17 cellular contexts compared by ENCODE assay signal in genomic region chr7:101625076-101625914, GRCh38. TPM values are rescaled to one million over a fixed set of nuclear protein-coding genes. Genes with fewer than 3 reads are reported as not detected.
A peak's percentile ranks its signal among the peaks of the same experiment; 100 is the strongest.
DNase-seq lines count a peak whose midpoint lies in the region; ATAC-seq and TF ChIP-seq lines count a peak whose summit lies in the region.
"Had no signal": no experiment of that assay in that cellular context is flagged by ENCODE, and none has a peak within 500 bp of the region (broad histone marks: within the 10 kb centered on the region; RNA-seq: fewer than 3 reads in every experiment).

No MANE protein-coding gene starts in this region.

- H3K4me1 ChIP-seq in A673 (ENCODE audit: insufficient read depth, low read length, poor library complexity, severe bottlenecking): peaks cover 22% of the 10 kb centered on the region
- H3K4me1 ChIP-seq in adipocyte (ENCODE audit: control insufficient read depth, insufficient read depth, low read length): peaks cover 12% of the 10 kb centered on the region
- H3K4me1 ChIP-seq: ascending aorta had no signal

- H3K27ac ChIP-seq in A673 (ENCODE audit: low read depth, low read length, poor library complexity, severe bottlenecking): no peak overlapping the region
- H3K27ac ChIP-seq: ascending aorta had no signal

- intact Hi-C loops in A673 (cut with micrococcal nuclease; ENCODE audit: unreplicated experiment): no loop called here
- intact Hi-C loops in activated CD8-positive, alpha-beta T cell treated with anti-CD3 and anti-CD28 coated beads for 36 hours (cut with micrococcal nuclease): no loop called here

- H3K4me3 ChIP-seq in A673 (ENCODE audit: low read depth, low read length, poor library complexity, severe bottlenecking): no peak overlapping the region
- H3K4me3 ChIP-seq in GM12875 (ENCODE audit: low read depth, low read length): no peak overlapping the region
- no peak overlapping the region for H3K4me3 ChIP-seq in adipocyte (ENCODE audit: low read length)
- H3K4me3 ChIP-seq in kidney epithelial cell (ENCODE audit: low read depth, low read length): no peak overlapping the region
- H3K4me3 ChIP-seq: ascending aorta, lung had no signal

- H3K27me3 ChIP-seq in A673 (replicated peaks; ENCODE audit: insufficient read depth, low read depth, low read length, poor library complexity): no peaks in the 10 kb centered on the region
- peaks cover 31% of the 10 kb centered on the region for H3K27me3 ChIP-seq in adipocyte (replicated peaks; ENCODE audit: control insufficient read depth, insufficient read depth, low read length)
- H3K27me3 ChIP-seq in kidney epithelial cell (ENCODE audit: control insufficient read depth, insufficient read depth, low read length): peaks cover 6% of the 10 kb centered on the region
- H3K27me3 ChIP-seq: ascending aorta had no signal

- BruUV-seq in A673 (replicated peaks; lab: Mats Ljungman, UMichigan): no TSS peak

- H3K36me3 Mint-ChIP-seq in activated CD8-positive, alpha-beta T cell treated with anti-CD3 and anti-CD28 coated beads for 36 hours (ENCODE audit: low read depth): no peaks in the 10 kb centered on the region
- H3K36me3 Mint-ChIP-seq: stimulated activated effector memory CD8-positive, alpha-beta T cell treated with anti-CD3 and anti-CD28 coated beads, Interleukin-12 subunit alpha, Interleukin-12 subunit beta, amount 100 ng/mL, for 72 hours had no signal

- no peak for ATAC-seq in activated CD8-positive, alpha-beta T cell treated with anti-CD3 and anti-CD28 coated beads for 36 hours
- ATAC-seq in GM18909 (IDR thresholded peaks at IDR 0.05; ENCODE audit: poor library complexity, unreplicated experiment): no peak
- ATAC-seq: effector memory CD8-positive, alpha-beta T cell; stimulated activated effector memory CD8-positive, alpha-beta T cell treated with anti-CD3 and anti-CD28 coated beads, Interleukin-12 subunit alpha, Interleukin-12 subunit beta, amount 100 ng/mL, for 72 hours had no signal

- no peaks in the 10 kb centered on the region for H3K9me3 ChIP-seq in A673 (ENCODE audit: low read depth, low read length, poor library complexity, severe bottlenecking)
- H3K9me3 ChIP-seq in adipocyte (ENCODE audit: control insufficient read depth, low read length): no peaks in the 10 kb centered on the region
- H3K9me3 ChIP-seq: ascending aorta had no signal

- H3K36me3 ChIP-seq in A673 (ENCODE audit: insufficient read depth, low read length, poor library complexity, severe bottlenecking): no peaks in the 10 kb centered on the region
- H3K36me3 ChIP-seq in adipocyte (ENCODE audit: control insufficient read depth, insufficient read depth, low read length, severe bottlenecking): no peaks in the 10 kb centered on the region
- no peaks in the 10 kb centered on the region for H3K36me3 ChIP-seq in kidney epithelial cell (ENCODE audit: control insufficient read depth, insufficient read depth, low read length)
- H3K36me3 ChIP-seq: ascending aorta had no signal

- CTCF ChIA-PET in A673 (lab: Charles Lee): interaction anchor here (0.6 kb wide), 1 partner anchor 25 kb away, joined by 3 read pairs; no protein-coding TSS in a partner anchor
- CTCF ChIA-PET in activated CD8-positive, alpha-beta T cell treated with anti-CD3 and anti-CD28 coated beads for 36 hours (lab: Charles Lee): no interaction called here

- no peak overlapping the region for H3K9ac ChIP-seq in adipocyte (ENCODE audit: low read length)

- no peak overlapping the region for H3K27ac Mint-ChIP-seq in activated CD8-positive, alpha-beta T cell treated with anti-CD3 and anti-CD28 coated beads for 36 hours
- H3K27ac Mint-ChIP-seq: effector memory CD8-positive, alpha-beta T cell; stimulated activated effector memory CD8-positive, alpha-beta T cell treated with anti-CD3 and anti-CD28 coated beads, Interleukin-12 subunit alpha, Interleukin-12 subunit beta, amount 100 ng/mL, for 72 hours had no signal

- peak; percentile 49 for TF ChIP-seq CTCF in A673 (conservative IDR thresholded peaks at IDR 0.05; ENCODE audit: low read depth, low read length)
- TF ChIP-seq CTCF in GM12875 (IDR thresholded peaks at IDR 0.05; ENCODE audit: borderline replicate concordance, insufficient read depth, low read depth, low read length): 0 out of 2 replicates have a peak, but pooled peaks have one; percentile 1
- peak; percentile 27 for TF ChIP-seq CTCF in kidney epithelial cell (IDR thresholded peaks at IDR 0.05; ENCODE audit: insufficient read depth, low read length, poor library complexity, severe bottlenecking)
- no peak for TF ChIP-seq CTCF in activated CD8-positive, alpha-beta T cell treated with anti-CD3 and anti-CD28 coated beads for 36 hours (IDR thresholded peaks at IDR 0.05)

- peak; percentile 79 for DNase-seq in A673 (ENCODE audit: low spot score)
- DNase-seq in adipocyte (ENCODE audit: low read depth): peak; percentile 44
- no peak for DNase-seq in kidney epithelial cell (ENCODE audit: low read depth)
- no peak for DNase-seq in stimulated activated CD4-positive, alpha-beta T cell treated with anti-CD3 and anti-CD28 coated beads, Interleukin-2, amount 100 ng/mL, for 48 hours
- DNase-seq in activated CD8-positive, alpha-beta T cell treated with anti-CD3 and anti-CD28 coated beads for 36 hours: no peak
- DNase-seq in effector CD8-positive, alpha-beta T cell (lab: John Stamatoyannopoulos, UW): no peak
- DNase-seq: activated T-cell treated with anti-CD3 and anti-CD28 coated beads, Interleukin-2, amount 50 U/mL, for 48 hours; effector memory CD8-positive, alpha-beta T cell; head of caudate nucleus; KG1; NCI-H2081 treated with DMSO at 0.1 percent for 48 hours had no signal

- H3K27me3 Mint-ChIP-seq in activated CD8-positive, alpha-beta T cell treated with anti-CD3 and anti-CD28 coated beads for 36 hours: peaks cover 13% of the 10 kb centered on the region

- H3K9me3 Mint-ChIP-seq in activated CD8-positive, alpha-beta T cell treated with anti-CD3 and anti-CD28 coated beads for 36 hours: no peaks in the 10 kb centered on the region
- H3K9me3 Mint-ChIP-seq: effector memory CD8-positive, alpha-beta T cell; stimulated activated effector memory CD8-positive, alpha-beta T cell treated with anti-CD3 and anti-CD28 coated beads, Interleukin-12 subunit alpha, Interleukin-12 subunit beta, amount 100 ng/mL, for 72 hours had no signal

- H3K4me1 Mint-ChIP-seq in activated CD8-positive, alpha-beta T cell treated with anti-CD3 and anti-CD28 coated beads for 36 hours (ENCODE audit: low read depth): peaks cover 6% of the 10 kb centered on the region
- H3K4me1 Mint-ChIP-seq: stimulated activated effector memory CD8-positive, alpha-beta T cell treated with anti-CD3 and anti-CD28 coated beads, Interleukin-12 subunit alpha, Interleukin-12 subunit beta, amount 100 ng/mL, for 72 hours had no signal

- H3K4me3 Mint-ChIP-seq in activated CD8-positive, alpha-beta T cell treated with anti-CD3 and anti-CD28 coated beads for 36 hours: no peak overlapping the region
- H3K4me3 Mint-ChIP-seq: effector memory CD8-positive, alpha-beta T cell; stimulated activated effector memory CD8-positive, alpha-beta T cell treated with anti-CD3 and anti-CD28 coated beads, Interleukin-12 subunit alpha, Interleukin-12 subunit beta, amount 100 ng/mL, for 72 hours had no signal

- POLR2A ChIA-PET in A673 (lab: Charles Lee; ENCODE audit: low non-redundant PET): no interaction called here
- POLR2A ChIA-PET in activated CD8-positive, alpha-beta T cell treated with anti-CD3 and anti-CD28 coated beads for 36 hours (lab: Charles Lee): no interaction called here

RNA-seq across cellular contexts. Expression of gene MYL10, which starts 3.8 kb away (rescaled TPM):
- total RNA-seq in A673 (2021): 0.30 TPM in 1 of 2 replicates, not detected in the other
- not detected in 2 replicates for total RNA-seq in kidney epithelial cell
- not detected for total RNA-seq in activated CD8-positive, alpha-beta T cell treated with anti-CD3 and anti-CD28 coated beads for 36 hours
- total RNA-seq: ascending aorta, lung, omental fat pad had no signal

Comparison
In these comparisons a context has a peak if more than half of its experiments do, and no peak if none do; other contexts are left out.
1. DNase-seq: peak in A673 (single experiment) and adipocyte (single experiment); none in kidney epithelial cell (single experiment), stimulated activated CD4-positive, alpha-beta T cell treated with anti-CD3 and anti-CD28 coated beads, Interleukin-2, amount 100 ng/mL, for 48 hours (0 of 2), activated CD8-positive, alpha-beta T cell treated with anti-CD3 and anti-CD28 coated beads for 36 hours (single experiment) and effector CD8-positive, alpha-beta T cell (single experiment).